In genomic region chr10:60031664-60032063, GRCh38 we compare ENCODE assay signal across 9 cellular contexts.
DNase-seq lines count a peak whose midpoint lies in the region; ATAC-seq lines count a peak whose summit lies in the region.
"Had no signal": no experiment of that assay in that cellular context is flagged by ENCODE, and none has a peak within 500 bp of the region (broad histone marks: within the 10 kb centered on the region; RNA-seq: fewer than 3 reads in every experiment).

No MANE protein-coding gene starts in this region.

- CTCF ChIA-PET in CD4-positive, alpha-beta memory T cell (lab: Charles Lee; ENCODE audit: partially characterized antibody) = interaction anchor here (1.7 to 2.0 kb wide), 2 partner anchors 167 to 406 kb away, joined by 6 read pairs; no protein-coding TSS in a partner anchor

- intact Hi-C loops in CD4-positive, alpha-beta memory T cell (cut with micrococcal nuclease) = loop anchor here (5.0 kb wide), 1 partner anchor 164 kb away; no protein-coding TSS in a partner anchor

- H3K4me1 Mint-ChIP-seq in CD4-positive, alpha-beta memory T cell = peaks cover 0 to 3% (median 0%) of the 10 kb centered on the region in 4 donors

- POLR2A ChIA-PET in CD4-positive, alpha-beta memory T cell (lab: Charles Lee; ENCODE audit: partially characterized antibody) = no interaction called here

- ATAC-seq in GM21447 (IDR thresholded peaks at IDR 0.05; ENCODE audit: unreplicated experiment) = peak; percentile 69
- peak; percentile 63 for ATAC-seq in HG03571 (IDR thresholded peaks at IDR 0.05; ENCODE audit: unreplicated experiment)
- ATAC-seq in HG03039 (IDR thresholded peaks at IDR 0.05; ENCODE audit: unreplicated experiment) = no peak

- H3K27ac Mint-ChIP-seq in CD4-positive, alpha-beta memory T cell = peak overlapping the region in 5 of 7 donors; percentile 7 to 86 (median 79)

- no peaks in the 10 kb centered on the region for H3K9me3 ChIP-seq in CD4-positive, alpha-beta memory T cell (ENCODE audit: control insufficient read depth in 1 of 2, low read length in 2 of 2)

- no peak overlapping the region for H3K27ac ChIP-seq in CD4-positive, alpha-beta memory T cell (ENCODE audit: low read depth, low read length)

- H3K4me1 ChIP-seq in CD4-positive, alpha-beta memory T cell (ENCODE audit: insufficient read depth, low read length) = no peaks in the 10 kb centered on the region

- H3K36me3 Mint-ChIP-seq in CD4-positive, alpha-beta memory T cell = peaks cover 2 to 10% of the 10 kb centered on the region in 2 donors

- H3K27me3 Mint-ChIP-seq in CD4-positive, alpha-beta memory T cell = no peaks in the 10 kb centered on the region

- no peaks in the 10 kb centered on the region for H3K27me3 ChIP-seq in CD4-positive, alpha-beta memory T cell (ENCODE audit: insufficient read depth, low read length)

- H3K9me3 Mint-ChIP-seq in CD4-positive, alpha-beta memory T cell = no peaks in the 10 kb centered on the region

- DNase-seq in CD4-positive, alpha-beta memory T cell = no peak
- DNase-seq in fibroblast of gingiva (ENCODE audit: low read depth) = peak; percentile 20
- DNase-seq in NCI-H1694 treated with DMSO at 0.1 percent for 48 hours (lab: John Stamatoyannopoulos, UW) = no peak
- no peak for DNase-seq in activated CD4-positive, alpha-beta T cell treated with anti-CD3 and anti-CD28 coated beads, Interleukin-2, amount 50 U/mL, for 1 hour
- no peak for DNase-seq in islet precursor cell
- DNase-seq: IMR-90 had no signal

- H3K36me3 ChIP-seq in CD4-positive, alpha-beta memory T cell (ENCODE audit: insufficient read depth, low read length) = no peaks in the 10 kb centered on the region

- H3K4me3 Mint-ChIP-seq in CD4-positive, alpha-beta memory T cell = no peak overlapping the region

- H3K4me3 ChIP-seq in CD4-positive, alpha-beta memory T cell (ENCODE audit: low read length in 2 of 2) = no peak overlapping the region
